ENCODE assay signal across 8 cellular contexts in genomic region chr17:51120739-51121619, GRCh38. TPM values are rescaled to one million over a fixed set of nuclear protein-coding genes. Genes with fewer than 3 reads are reported as not detected.
A peak's percentile ranks its signal among the peaks of the same experiment; 100 is the strongest.
DNase-seq lines count a peak whose midpoint lies in the region; ATAC-seq, FAIRE-seq and TF ChIP-seq lines count a peak whose summit lies in the region.

TSS of gene SPAG9 (minus strand) at chr17:51120868. CDS start at chr17:51120656, 212 bp downstream.

- peak within 1 kb of the TSS; percentile 92 for H2AFZ ChIP-seq in neural cell (ENCODE audit: low read depth, low read length)

- peaks cover 53% of the 10 kb centered on the region for H3K4me1 Mint-ChIP-seq in stimulated activated naive CD8-positive, alpha-beta T cell treated with anti-CD3 and anti-CD28 coated beads, Interleukin-15, amount 100 ng/mL, for 72 hours

- TF ChIP-seq CTCF in neural cell (IDR thresholded peaks at IDR 0.05; ENCODE audit: poor library complexity, severe bottlenecking) = no peak

- H3K27ac ChIP-seq in neural cell (ENCODE audit: low read length) = peak within 1 kb of the TSS; percentile 97

- peak within 1 kb of the TSS; percentile 99 for H3K4me3 ChIP-seq in neural cell (ENCODE audit: low read length)

- H3K27me3 ChIP-seq in neural cell (ENCODE audit: insufficient read depth, low read depth, low read length) = no peaks in the 10 kb centered on the region

- H3K9me3 Mint-ChIP-seq in stimulated activated naive CD8-positive, alpha-beta T cell treated with anti-CD3 and anti-CD28 coated beads, Interleukin-15, amount 100 ng/mL, for 72 hours = no peaks in the 10 kb centered on the region

- H3F3A ChIP-seq in neural cell (ENCODE audit: insufficient read depth, low read length, poor library complexity, severe bottlenecking) = no peaks in the 10 kb centered on the region

- peak within 1 kb of the TSS; percentile 91 for H3K4me2 ChIP-seq in neural cell (ENCODE audit: low read length)

- ATAC-seq in stimulated activated naive CD8-positive, alpha-beta T cell treated with anti-CD3 and anti-CD28 coated beads, Interleukin-15, amount 100 ng/mL, for 72 hours = peak; percentile 86

- H3K79me2 ChIP-seq in neural cell (replicated peaks; ENCODE audit: insufficient read depth, low read length) = peaks cover 35% of the 10 kb centered on the region

- no peaks in the 10 kb centered on the region for H3K36me3 ChIP-seq in neural cell (ENCODE audit: insufficient read depth, low read length)

- H3K9me2 ChIP-seq in neural cell (ENCODE audit: insufficient read depth, low read length) = no peaks in the 10 kb centered on the region

- no peak for FAIRE-seq in H54 (lab: Jason Lieb, UNC)

- no peak for TF ChIP-seq RAD21 in neural cell (conservative IDR thresholded peaks at IDR 0.05)

- no peaks in the 10 kb centered on the region for H3K9me3 ChIP-seq in neural cell (ENCODE audit: low read length)

- H3K27me3 Mint-ChIP-seq in stimulated activated naive CD8-positive, alpha-beta T cell treated with anti-CD3 and anti-CD28 coated beads, Interleukin-15, amount 100 ng/mL, for 72 hours = no peaks in the 10 kb centered on the region

- H3K4me3 Mint-ChIP-seq in stimulated activated naive CD8-positive, alpha-beta T cell treated with anti-CD3 and anti-CD28 coated beads, Interleukin-15, amount 100 ng/mL, for 72 hours = peak within 1 kb of the TSS; percentile 93 to 99

- H3K9ac ChIP-seq in neural cell (ENCODE audit: low read length) = peak within 1 kb of the TSS; percentile 96

- H3K27ac Mint-ChIP-seq in stimulated activated naive CD8-positive, alpha-beta T cell treated with anti-CD3 and anti-CD28 coated beads, Interleukin-15, amount 100 ng/mL, for 72 hours = peak within 1 kb of the TSS; percentile 98

- no peaks in the 10 kb centered on the region for H4K20me1 ChIP-seq in neural cell (ENCODE audit: insufficient read depth)

- TF ChIP-seq EP300 in neural cell (conservative IDR thresholded peaks at IDR 0.05; ENCODE audit: poor library complexity, severe bottlenecking) = peak; percentile 66

- DNase-seq in EL (peak; percentile 97), H54 (ENCODE audit: insufficient read length, low spot score) (peak; percentile 98), M059J (ENCODE audit: low read depth) (peak; percentile 94), fibroblast of the conjunctiva (ENCODE audit: low read depth) (peak; percentile 95)
- DNase-seq in activated effector memory CD4-positive, alpha-beta T cell treated with anti-CD3 and anti-CD28 coated beads, Interleukin-2, amount 50 U/mL, for 16 hours = peak; percentile 97
- peak; percentile 89 to 92 for DNase-seq in stimulated activated naive CD8-positive, alpha-beta T cell treated with anti-CD3 and anti-CD28 coated beads, Interleukin-15, amount 100 ng/mL, for 72 hours

- TF ChIP-seq POLR2A in H54 (IDR thresholded peaks at IDR 0.05; ENCODE audit: low read depth, low read length) = peak; percentile 78
- TF ChIP-seq POLR2A in Raji (IDR thresholded peaks at IDR 0.05; ENCODE audit: insufficient read depth, low read depth, low read length) = peak; percentile 75

TF ChIP-seq in neural cell, 6 proteins besides CTCF, POLR2A, EP300 and RAD21:
- TF ChIP-seq SMC3 (conservative IDR thresholded peaks at IDR 0.05; ENCODE audit: poor library complexity) = peak; percentile 40
- TF ChIP-seq MXI1 (conservative IDR thresholded peaks at IDR 0.05; ENCODE audit: poor library complexity, severe bottlenecking) = peak; percentile 10
- TF ChIP-seq REST (IDR thresholded peaks at IDR 0.05; ENCODE audit: borderline replicate concordance) = peak; percentile 57
- TF ChIP-seq EZH2 (IDR thresholded peaks at IDR 0.05; ENCODE audit: borderline replicate concordance, insufficient read depth, low read length, poor library complexity, severe bottlenecking) = no peak
- TF ChIP-seq TAF1 (IDR thresholded peaks at IDR 0.05; ENCODE audit: low read depth) = no peak
- TF ChIP-seq POLR2AphosphoS5 (IDR thresholded peaks at IDR 0.05) = peak; percentile 82

RNA-seq across cellular contexts. Expression of gene SPAG9, which starts in this region (rescaled TPM):
- total RNA-seq in M059J (2014; rRNA removed; shearing (Covaris generic)) = 29.9 and 43.9 TPM in 2 replicates
- 189 and 201 TPM in 2 replicates for polyA plus RNA-seq in neural cell
- polyA minus RNA-seq in neural cell = 430 and 440 TPM in 2 replicates

Comparison
In these comparisons a context has a peak if more than half of its experiments do, and no peak if none do; other contexts are left out.
1. Peak in every context shown above with its lines: DNase-seq, ATAC-seq, H3K4me3 ChIP-seq and H3K27ac ChIP-seq.